10 cellular contexts compared by ENCODE assay signal in genomic region chr17:64534187-64534586, GRCh38. TPM values are rescaled to one million over a fixed set of nuclear protein-coding genes. Genes with fewer than 3 reads are reported as not detected.
DNase-seq lines count a peak whose midpoint lies in the region; ATAC-seq and TF ChIP-seq lines count a peak whose summit lies in the region.
"Had no signal": no experiment of that assay in that cellular context is flagged by ENCODE, and none has a peak within 500 bp of the region (broad histone marks: within the 10 kb centered on the region; RNA-seq: fewer than 3 reads in every experiment).

No MANE protein-coding gene starts in this region.

- no peaks in the 10 kb centered on the region for H3K27me3 Mint-ChIP-seq in activated naive CD4-positive, alpha-beta T cell treated with anti-CD3 and anti-CD28 coated beads for 36 hours (ENCODE audit: low read depth)
- H3K27me3 Mint-ChIP-seq in stimulated activated naive CD8-positive, alpha-beta T cell treated with anti-CD3 and anti-CD28 coated beads, Interleukin-15, amount 100 ng/mL, for 72 hours = no peaks in the 10 kb centered on the region

- peak; percentile 24 for DNase-seq in activated naive CD4-positive, alpha-beta T cell treated with anti-CD3 and anti-CD28 coated beads for 36 hours
- DNase-seq in activated naive CD4-positive, alpha-beta T cell treated with Interleukin-2 at 50 U/mL for 16 hours = no peak
- peak; percentile 58 for DNase-seq in RKO (ENCODE audit: low spot score)
- no peak for DNase-seq in epithelial cell of proximal tubule (ENCODE audit: low read depth)
- no peak for DNase-seq in stimulated activated naive CD8-positive, alpha-beta T cell treated with anti-CD3 and anti-CD28 coated beads, Interleukin-15, amount 100 ng/mL, for 72 hours
- DNase-seq in left ventricle myocardium superior = no peak
- no peak for DNase-seq in T-helper 9 cell
- no peak for DNase-seq in posterior vena cava (ENCODE audit: low spot score)
- DNase-seq: adrenal gland, Peyer's patch had no signal

- peak; percentile 47 for TF ChIP-seq CTCF in epithelial cell of proximal tubule (conservative IDR thresholded peaks at IDR 0.05; ENCODE audit: low read depth, low read length)

- H3K27ac Mint-ChIP-seq in activated naive CD4-positive, alpha-beta T cell treated with anti-CD3 and anti-CD28 coated beads for 36 hours = peak overlapping the region; percentile 32
- H3K27ac Mint-ChIP-seq in stimulated activated naive CD8-positive, alpha-beta T cell treated with anti-CD3 and anti-CD28 coated beads, Interleukin-15, amount 100 ng/mL, for 72 hours = no peak overlapping the region

- CTCF ChIA-PET in activated naive CD4-positive, alpha-beta T cell treated with anti-CD3 and anti-CD28 coated beads for 36 hours (lab: Charles Lee) = interaction anchor here (0.6 to 1.6 kb wide), 4 partner anchors 11 to 55 kb away, joined by 3 to 4 read pairs (median 3); no protein-coding TSS in a partner anchor

- no peak overlapping the region for H3K4me3 Mint-ChIP-seq in activated naive CD4-positive, alpha-beta T cell treated with anti-CD3 and anti-CD28 coated beads for 36 hours
- no peak overlapping the region for H3K4me3 Mint-ChIP-seq in stimulated activated naive CD8-positive, alpha-beta T cell treated with anti-CD3 and anti-CD28 coated beads, Interleukin-15, amount 100 ng/mL, for 72 hours

- peaks cover 32% of the 10 kb centered on the region for H3K36me3 Mint-ChIP-seq in activated naive CD4-positive, alpha-beta T cell treated with anti-CD3 and anti-CD28 coated beads for 36 hours (ENCODE audit: low read depth)

- intact Hi-C loops in activated naive CD4-positive, alpha-beta T cell treated with anti-CD3 and anti-CD28 coated beads for 36 hours (cut with micrococcal nuclease) = no loop called here
- intact Hi-C loops in left ventricle myocardium superior (cut with micrococcal nuclease) = no loop called here
- intact Hi-C loops in posterior vena cava (cut with DNase I) = no loop called here

- ATAC-seq in stimulated activated naive CD8-positive, alpha-beta T cell treated with anti-CD3 and anti-CD28 coated beads, Interleukin-15, amount 100 ng/mL, for 72 hours = peak; percentile 58
- ATAC-seq in left ventricle myocardium superior = no peak

- H3K4me1 Mint-ChIP-seq in activated naive CD4-positive, alpha-beta T cell treated with anti-CD3 and anti-CD28 coated beads for 36 hours (ENCODE audit: low read depth) = peaks cover 3% of the 10 kb centered on the region
- H3K4me1 Mint-ChIP-seq in stimulated activated naive CD8-positive, alpha-beta T cell treated with anti-CD3 and anti-CD28 coated beads, Interleukin-15, amount 100 ng/mL, for 72 hours = peaks cover 11% of the 10 kb centered on the region

- H3K4me3 ChIP-seq in epithelial cell of proximal tubule (ENCODE audit: low read depth, low read length) = no peak overlapping the region
- H3K4me3 ChIP-seq: adrenal gland, Peyer's patch had no signal

- H3K9me3 Mint-ChIP-seq in activated naive CD4-positive, alpha-beta T cell treated with anti-CD3 and anti-CD28 coated beads for 36 hours = no peaks in the 10 kb centered on the region
- H3K9me3 Mint-ChIP-seq in stimulated activated naive CD8-positive, alpha-beta T cell treated with anti-CD3 and anti-CD28 coated beads, Interleukin-15, amount 100 ng/mL, for 72 hours = no peaks in the 10 kb centered on the region

RNA-seq across cellular contexts. Expression of gene CEP95, which starts 27.4 kb away (rescaled TPM):
- 10 to 100 TPM; 38.8 to 43.3 TPM for total RNA-seq in activated naive CD4-positive, alpha-beta T cell treated with anti-CD3 and anti-CD28 coated beads for 36 hours
- total RNA-seq in epithelial cell of proximal tubule (11.6 and 21.4 TPM in 2 replicates), left ventricle myocardium superior (11.1 TPM), posterior vena cava (10 to 100 TPM; 29.7 to 33.0 TPM)

RNA-seq across cellular contexts. Expression of gene DDX5, which starts 28.1 kb away (rescaled TPM):
- 100 to 1,000 TPM; 480 to 491 TPM for total RNA-seq in activated naive CD4-positive, alpha-beta T cell treated with anti-CD3 and anti-CD28 coated beads for 36 hours
- total RNA-seq in epithelial cell of proximal tubule (274 and 320 TPM in 2 replicates), left ventricle myocardium superior (333 TPM), posterior vena cava (100 to 1,000 TPM; 615 to 636 TPM)

RNA-seq across cellular contexts. Expression of gene POLG2, which starts 37.3 kb away (rescaled TPM):
- total RNA-seq in activated naive CD4-positive, alpha-beta T cell treated with anti-CD3 and anti-CD28 coated beads for 36 hours = 10 to 100 TPM; 23.4 to 26.9 TPM
- total RNA-seq in epithelial cell of proximal tubule (4.3 and 14.9 TPM in 2 replicates), left ventricle myocardium superior (5.9 TPM), posterior vena cava (10 to 100 TPM; 10.3 to 10.7 TPM)

Comparison
In these comparisons a context has a peak if more than half of its experiments do, and no peak if none do; other contexts are left out.
1. DNase-seq: peak in activated naive CD4-positive, alpha-beta T cell treated with anti-CD3 and anti-CD28 coated beads for 36 hours (single experiment) and RKO (single experiment); none in activated naive CD4-positive, alpha-beta T cell treated with Interleukin-2 at 50 U/mL for 16 hours (single experiment), epithelial cell of proximal tubule (single experiment), stimulated activated naive CD8-positive, alpha-beta T cell treated with anti-CD3 and anti-CD28 coated beads, Interleukin-15, amount 100 ng/mL, for 72 hours (0 of 2), left ventricle myocardium superior (single experiment), T-helper 9 cell (single experiment) and posterior vena cava (single experiment).